Comparison of ENCODE assay signal across 1 cellular context in genomic region chr2:219178377-219179175, GRCh38.
A peak's percentile ranks its signal among the peaks of the same experiment; 100 is the strongest.
TF ChIP-seq lines count a peak whose summit lies in the region.

No MANE protein-coding gene starts in this region.

TF ChIP-seq in HepG2, 621 proteins besides CTCF, POLR2A, EP300 and RAD21 (continued from another document):
- no peak; the same call in 1 of the 2 replicates for TF ChIP-seq RARG (CRISPR knock-in tag; IDR thresholded peaks at IDR 0.05; ENCODE audit: low read depth)
- peak; percentile 51; the same call in 1 of the 2 replicates for TF ChIP-seq ZBTB42 (CRISPR knock-in tag; IDR thresholded peaks at IDR 0.05)
- TF ChIP-seq STAG1 (CRISPR knock-in tag; IDR thresholded peaks at IDR 0.05), result 0 out of 2 replicates have a peak, but pooled peaks have one; percentile 0
- TF ChIP-seq TCF7L2 (IDR thresholded peaks at IDR 0.05; ENCODE audit: low read depth, low read length), result no peak
- TF ChIP-seq ZBTB14 (CRISPR knock-in tag; IDR thresholded peaks at IDR 0.05), result no peak
- peak; percentile 13; the same call in 1 of the 2 replicates for TF ChIP-seq AKAP8 (CRISPR knock-in tag; IDR thresholded peaks at IDR 0.05)
- TF ChIP-seq ZNF362 (CRISPR knock-in tag; IDR thresholded peaks at IDR 0.05; ENCODE audit: borderline replicate concordance), result 0 out of 2 replicates have a peak, but pooled peaks have one; percentile 8
- no peak for TF ChIP-seq ARID2 (CRISPR knock-in tag; IDR thresholded peaks at IDR 0.05; ENCODE audit: borderline replicate concordance)
- peak; percentile 28; the same call in 1 of the 2 replicates for TF ChIP-seq TBX2 (CRISPR knock-in tag; IDR thresholded peaks at IDR 0.05; ENCODE audit: borderline replicate concordance)
- no peak for TF ChIP-seq PAF1 (CRISPR knock-in tag; IDR thresholded peaks at IDR 0.05)
TF ChIP-seq in HepG2: peak in this region for 45.
